In genomic region chr2:69915050-69915945, GRCh38 we compare ENCODE assay signal across 8 cellular contexts. TPM values are rescaled to one million over a fixed set of nuclear protein-coding genes. Genes with fewer than 3 reads are reported as not detected.
A peak's percentile ranks its signal among the peaks of the same experiment; 100 is the strongest.
DNase-seq lines count a peak whose midpoint lies in the region; ATAC-seq, FAIRE-seq and TF ChIP-seq lines count a peak whose summit lies in the region.

Gene MXD1 (plus strand): TSS chr2:69915109. CDS start chr2:69915331, 222 bp downstream.

- H3K9me3 Mint-ChIP-seq in immature natural killer cell: no peaks in the 10 kb centered on the region

- in situ Hi-C loops in GM12878 (cut with MboI): loop anchor here (5.0 kb wide), 1 partner anchor 157 kb away; no protein-coding TSS in a partner anchor

- TF ChIP-seq RAD21 in GM12878 (IDR thresholded peaks at IDR 0.05; ENCODE audit: insufficient read depth, low read depth, low read length): no peak

- peak within 1 kb of the TSS; percentile 83 to 88 (median 85) for H3K4me3 Mint-ChIP-seq in immature natural killer cell

- SMC1A ChIA-PET in GM12878 (lab: Charles Lee; ENCODE audit: uncharacterized antibody, unreplicated experiment): interaction anchor here (0.7 to 8.9 kb wide), 31 partner anchors 8 to 529 kb away, joined by 3 to 126 read pairs (median 9); partner anchors contain the start of genes C2orf42, FAM136A, PCBP1 and SNRNP27

- peaks cover 8% of the 10 kb centered on the region; the same call in 1 of the 2 replicates for H3K4me1 ChIP-seq in GM12878 (ENCODE audit: control insufficient read depth, insufficient read depth, low read length)
- H3K4me1 ChIP-seq in small intestine (ENCODE audit: control insufficient read depth in 2 of 2, insufficient read depth in 1 of 2, low read depth in 1 of 2, low read length in 1 of 2): no peaks in the 10 kb centered on the region

- DNase-seq in activated CD8-positive, alpha-beta memory T cell treated with anti-CD3 and anti-CD28 coated beads, Interleukin-2, amount 50 U/mL, for 4 hours: peak; percentile 20
- DNase-seq in activated CD8-positive, alpha-beta memory T cell treated with anti-CD3 and anti-CD28 coated beads, Interleukin-2, amount 50 U/mL, for 48 hours: no peak
- no peak for DNase-seq in MG63
- DNase-seq in GM12878 (ENCODE audit: low read depth, low spot score): no peak
- peak in 2 of 3 donors; percentile 12 for DNase-seq in immature natural killer cell
- peak; percentile 39 for DNase-seq in small intestine

- peak; percentile 88 for TF ChIP-seq POLR2A in GM12878 (IDR thresholded peaks at IDR 0.05; ENCODE audit: low read depth, low read length)

- CTCF ChIA-PET in GM12878 (lab: Yijun Ruan, JAX): interaction anchor here (0.6 to 6.5 kb wide), 30 partner anchors 13 to 732 kb away, joined by 3 to 111 read pairs (median 6); partner anchors contain the start of genes C2orf42, FAM136A, SNRNP27 and SNRPG

- peak within 1 kb of the TSS; percentile 75 to 95 (median 90) for H3K27ac Mint-ChIP-seq in immature natural killer cell

- peak within 1 kb of the TSS; percentile 85 for H3K9ac ChIP-seq in GM12878 (ENCODE audit: control insufficient read depth, insufficient read depth, low read length)

- RAD21 ChIA-PET in GM12878 (lab: Charles Lee; ENCODE audit: unreplicated experiment): interaction anchor here (0.6 to 8.6 kb wide), 37 partner anchors 9 to 388 kb away, joined by 3 to 154 read pairs (median 9); partner anchors contain the start of genes C2orf42, FAM136A, PCYOX1 and SNRPG

- no peaks in the 10 kb centered on the region for H4K20me1 ChIP-seq in GM12878 (ENCODE audit: control insufficient read depth, insufficient read depth)

- no peak for TF ChIP-seq EP300 in GM12878 (IDR thresholded peaks at IDR 0.05; ENCODE audit: borderline replicate concordance in 1 of 2, control insufficient read depth in 1 of 2, low read depth in 2 of 2, low read length in 2 of 2)

- H3K4me3 ChIP-seq in MG63 (peak within 1 kb of the TSS; percentile 83), GM12878 (peak within 1 kb of the TSS; percentile 89), small intestine (ENCODE audit: low read depth in 1 of 2, low read length in 2 of 2) (peak within 1 kb of the TSS; percentile 80 to 87)

- H3K27ac ChIP-seq in GM12878 (ENCODE audit: control insufficient read depth, insufficient read depth) (peak within 1 kb of the TSS; percentile 86), small intestine (ENCODE audit: low read depth in 1 of 2, low read length in 1 of 2) (peak within 1 kb of the TSS; percentile 90 to 95)

- H2AFZ ChIP-seq in GM12878 (ENCODE audit: control insufficient read depth, low read depth, low read length): peak within 1 kb of the TSS; percentile 68

- ATAC-seq in GM12878: no peak
- no peak for ATAC-seq in HG02973 (IDR thresholded peaks at IDR 0.05; ENCODE audit: unreplicated experiment)
- no peak for ATAC-seq in HG02938 (IDR thresholded peaks at IDR 0.05; ENCODE audit: unreplicated experiment)

- H3K36me3 ChIP-seq in MG63 (peaks cover 15% of the 10 kb centered on the region), GM12878 (ENCODE audit: control insufficient read depth in 2 of 2, insufficient read depth in 2 of 2, low read length in 1 of 2) (0 out of 4 replicates have a peak, but pooled peaks cover 0 to 2% of the 10 kb centered on the region in 2 experiments), small intestine (ENCODE audit: control insufficient read depth in 2 of 2, insufficient read depth in 2 of 2, low read length in 2 of 2) (no peaks in the 10 kb centered on the region)

- FAIRE-seq in GM12878 (lab: Jason Lieb, UNC): no peak
- no peak for FAIRE-seq in small intestine (lab: Jason Lieb, UNC)

- peaks cover 1 to 11% (median 7%) of the 10 kb centered on the region in 3 donors for H3K36me3 Mint-ChIP-seq in immature natural killer cell

- H3K4me2 ChIP-seq in GM12878 (ENCODE audit: control insufficient read depth, insufficient read depth): peak within 1 kb of the TSS; percentile 88

- H3K9me3 ChIP-seq in MG63: no peaks in the 10 kb centered on the region
- no peaks in the 10 kb centered on the region for H3K9me3 ChIP-seq in GM12878 (replicated peaks; ENCODE audit: control insufficient read depth, insufficient read depth, low read length)
- no peaks in the 10 kb centered on the region for H3K9me3 ChIP-seq in small intestine (ENCODE audit: control insufficient read depth, low read depth)

- WGBS in GM12878 (ENCODE audit: insufficient coverage, insufficient replicate concordance, low lambda C conversion rate, missing lambda C conversion rate): 1% methylated on average over 64 of the region's 76 CpGs
- 1% methylated on average over 47 to 76 of the region's 76 CpGs for WGBS in small intestine, 3 donors

- H3K27me3 ChIP-seq in MG63: no peaks in the 10 kb centered on the region
- no peaks in the 10 kb centered on the region for H3K27me3 ChIP-seq in GM12878 (replicated peaks in 1 of 2; ENCODE audit: control insufficient read depth in 2 of 2, insufficient read depth in 2 of 2, low read length in 1 of 2)
- no peaks in the 10 kb centered on the region for H3K27me3 ChIP-seq in small intestine (ENCODE audit: control insufficient read depth in 2 of 2, insufficient read depth in 2 of 2, low read length in 2 of 2)

- H3K4me1 Mint-ChIP-seq in immature natural killer cell: peaks cover 37 to 51% of the 10 kb centered on the region in 2 donors

- BruUV-seq in GM12878 (replicated peaks; lab: Mats Ljungman, UMichigan): no TSS peak

- POLR2A ChIA-PET in GM12878 (lab: Charles Lee): interaction anchor here (0.5 to 6.2 kb wide), 32 partner anchors 9 to 529 kb away, joined by 3 to 75 read pairs (median 5); partner anchors contain the start of genes C2orf42, SNRNP27, SNRPG and TIA1

- TF ChIP-seq CTCF in GM12878 (IDR thresholded peaks at IDR 0.05 in 2 of 3, conservative IDR thresholded peaks at IDR 0.05 in 1 of 3; ENCODE audit: control insufficient read depth in 2 of 3, extremely low read depth in 1 of 3, insufficient read depth in 1 of 3, low read depth in 3 of 3, low read length in 3 of 3): no peak

- H3K27me3 Mint-ChIP-seq in immature natural killer cell (ENCODE audit: low read depth in 3 of 3): peaks cover 5 to 8% (median 6%) of the 10 kb centered on the region in 3 donors

- H3K79me2 ChIP-seq in GM12878 (ENCODE audit: control insufficient read depth, insufficient read depth, low read length): peaks cover 8% of the 10 kb centered on the region

- intact Hi-C loops in GM12878 (cut with micrococcal nuclease; ENCODE audit: unreplicated experiment): loop anchor here (2.0 to 10.0 kb wide), 3 partner anchors 172 to 700 kb away; partner anchors contain the start of genes C2orf42 and PCBP1

TF ChIP-seq in GM12878, 131 proteins besides CTCF, POLR2A, EP300 and RAD21 (continues in another document):
- 0 out of 2 replicates have a peak, but pooled peaks have one; percentile 41 for TF ChIP-seq DPF2 (IDR thresholded peaks at IDR 0.05)
- TF ChIP-seq NKRF (conservative IDR thresholded peaks at IDR 0.05): peak; percentile 84
- peak; percentile 63; the same call in 1 of the 2 replicates for TF ChIP-seq GATAD2B (conservative IDR thresholded peaks at IDR 0.05; ENCODE audit: low read depth)
- peak; percentile 6; the same call in 1 of the 2 replicates for TF ChIP-seq FOXK2 (IDR thresholded peaks at IDR 0.05)
- TF ChIP-seq KLF5 (IDR thresholded peaks at IDR 0.05; ENCODE audit: partially characterized antibody): no peak
- peak; percentile 91 for TF ChIP-seq POLR2AphosphoS5 (IDR thresholded peaks at IDR 0.05; ENCODE audit: low read length)
- TF ChIP-seq STAT3 (IDR thresholded peaks at IDR 0.05; ENCODE audit: low read depth, low read length): no peak

RNA-seq across cellular contexts. Expression of gene MXD1, which starts in this region (rescaled TPM):
- total RNA-seq in MG63 (2014; rRNA removed; shearing (Covaris generic); ENCODE audit: low replicate concordance): 2.5 and 3.6 TPM in 2 replicates
- 11.5 and 13.8 TPM in 2 replicates for total RNA-seq in GM12878 (2013; cell fraction: nucleolus; rRNA removed)
- total RNA-seq in GM12878 (2014; rRNA removed) (2.7 and 3.4 TPM in 2 replicates), GM12878 (2014; rRNA removed; fragmentation: Illumina TruSeq; extraction: Trizol) (1.8 and 2.2 TPM in 2 replicates), GM12878 (2021) (5.3 and 5.5 TPM in 2 replicates)
- polyA plus RNA-seq in GM12878 (2011; ENCODE audit: low read depth): 3.0 TPM
- polyA plus RNA-seq in GM12878 (2011; rRNA removed) (9.9 and 10.2 TPM in 2 replicates), GM12878 (2014; fragmentation: Illumina TruSeq; extraction: Trizol) (3.2 and 3.4 TPM in 2 replicates), GM12878 (2014; fragmentation: Nextera tagmentation; extraction: Ambion mirVana) (1 to 10 TPM; 2.5 to 2.7 TPM), GM12878 (2014; rRNA removed) (2.6 and 3.0 TPM in 2 replicates), GM12878 (2016; fragmentation: Nextera tagmentation; extraction: Ambion mirVana) (1 to 10 TPM; 4.5 to 5.5 TPM), immature natural killer cell (10 to 100 TPM; 10.6 to 22.9 (median 18.6) TPM), small intestine (10 to 100 TPM in 2 of 3 donors, 1 to 10 TPM in 1; 7.4 to 36.2 (median 35.6) TPM)
- polyA plus RNA-seq in GM12878 (2011; cell fraction: cytosol; rRNA removed): 3.3 and 4.7 TPM in 2 replicates
- polyA plus RNA-seq in GM12878 (2011; cell fraction: nucleus; rRNA removed): 5.6 and 11.5 TPM in 2 replicates
- 5.3 and 5.5 TPM in 2 replicates for polyA plus RNA-seq in GM12878 (2012)
- polyA minus RNA-seq in GM12878 (2011; rRNA and poly(A)+ RNA removed): 4.0 and 4.3 TPM in 2 replicates
- polyA minus RNA-seq in GM12878 (2011; cell fraction: cytosol; rRNA and poly(A)+ RNA removed): 4.0 and 4.8 TPM in 2 replicates
- 3.4 and 4.5 TPM in 2 replicates for polyA minus RNA-seq in GM12878 (2011; cell fraction: nucleus; rRNA and poly(A)+ RNA removed)

Comparison
In these comparisons a context has a peak if more than half of its experiments do, and no peak if none do; other contexts are left out.
1. DNase-seq: peak in activated CD8-positive, alpha-beta memory T cell treated with anti-CD3 and anti-CD28 coated beads, Interleukin-2, amount 50 U/mL, for 4 hours (single experiment), immature natural killer cell (2 of 3) and small intestine (single experiment); none in activated CD8-positive, alpha-beta memory T cell treated with anti-CD3 and anti-CD28 coated beads, Interleukin-2, amount 50 U/mL, for 48 hours (single experiment), MG63 (single experiment) and GM12878 (single experiment).
2. Peak in every context shown above with its lines, with median percentiles within 50 percentile points of each other: H3K4me3 ChIP-seq.